10 cellular contexts compared by ENCODE assay signal in genomic region chr3:171286580-171287249, GRCh38.
DNase-seq lines count a peak whose midpoint lies in the region; ATAC-seq and TF ChIP-seq lines count a peak whose summit lies in the region.
"Had no signal": no experiment of that assay in that cellular context is flagged by ENCODE, and none has a peak within 500 bp of the region (broad histone marks: within the 10 kb centered on the region; RNA-seq: fewer than 3 reads in every experiment).

No MANE protein-coding gene starts in this region.

- no peak overlapping the region for H3K27ac ChIP-seq in CD4-positive, alpha-beta T cell (ENCODE audit: low read depth, low read length)
- H3K27ac ChIP-seq in esophagus squamous epithelium: peak overlapping the region in 1 of 4 donors; percentile 24

- H3K4me1 ChIP-seq in esophagus squamous epithelium: peaks cover 0 to 42% (median 12%) of the 10 kb centered on the region in 3 donors

- intact Hi-C loops in CD4-positive, alpha-beta T cell (cut with DNase I, micrococcal nuclease): no loop called here
- intact Hi-C loops in esophagus squamous epithelium (cut with DNase I): no loop called here

- no peak for TF ChIP-seq POLR2A in esophagus squamous epithelium (IDR thresholded peaks at IDR 0.05)

- WGBS in esophagus squamous epithelium, 2 donors: 18 to 29% methylated on average over 1 of the region's 1 CpG

- H3K4me1 Mint-ChIP-seq in CD4-positive, alpha-beta T cell (ENCODE audit: low read depth): peaks cover 62% of the 10 kb centered on the region

- peaks cover 8% of the 10 kb centered on the region for H3K36me3 Mint-ChIP-seq in CD4-positive, alpha-beta T cell (ENCODE audit: low read depth)

- POLR2A ChIA-PET in CD4-positive, alpha-beta T cell (lab: Charles Lee): interaction anchor here (1.1 kb wide), 2 partner anchors 15 to 32 kb away, joined by 3 read pairs; no protein-coding TSS in a partner anchor

- CTCF ChIA-PET in CD4-positive, alpha-beta T cell (lab: Charles Lee): no interaction called here

- H3K36me3 ChIP-seq in esophagus squamous epithelium: no peaks in the 10 kb centered on the region

- peak overlapping the region; percentile 16 for H3K27ac Mint-ChIP-seq in CD4-positive, alpha-beta T cell
- H3K27ac Mint-ChIP-seq: nephron had no signal

- no peak for DNase-seq in CD4-positive, alpha-beta T cell
- peak; percentile 70 for DNase-seq in choroid plexus epithelial cell (ENCODE audit: low read depth)
- no peak for DNase-seq in SK-N-DZ (ENCODE audit: low spot score)
- no peak for DNase-seq in NCI-H345 (lab: John Stamatoyannopoulos, UW)
- no peak for DNase-seq in esophagus squamous epithelium (lab: John Stamatoyannopoulos, UW)
- DNase-seq in SW480 (ENCODE audit: low spot score): no peak
- DNase-seq: KG1 had no signal

- peak; percentile 34 for ATAC-seq in CD4-positive, alpha-beta T cell (ENCODE audit: poor library complexity)
- ATAC-seq in GM19455 (IDR thresholded peaks at IDR 0.05; ENCODE audit: unreplicated experiment): peak; percentile 52
- peak; percentile 40 for ATAC-seq in HG03442 (IDR thresholded peaks at IDR 0.05; ENCODE audit: unreplicated experiment)

- H3K9me3 Mint-ChIP-seq in CD4-positive, alpha-beta T cell: no peaks in the 10 kb centered on the region
- H3K9me3 Mint-ChIP-seq: nephron had no signal

- no peaks in the 10 kb centered on the region for H3K9me3 ChIP-seq in CD4-positive, alpha-beta T cell (ENCODE audit: control insufficient read depth, low read length)
- H3K9me3 ChIP-seq in esophagus squamous epithelium: no peaks in the 10 kb centered on the region

- H3K4me3 ChIP-seq in choroid plexus epithelial cell (ENCODE audit: low read depth, low read length) (no peak overlapping the region), esophagus squamous epithelium (no peak overlapping the region)

- H3K4me3 Mint-ChIP-seq in CD4-positive, alpha-beta T cell: no peak overlapping the region
- H3K4me3 Mint-ChIP-seq: nephron had no signal

- no peak for TF ChIP-seq CTCF in CD4-positive, alpha-beta T cell (IDR thresholded peaks at IDR 0.05)
- no peak for TF ChIP-seq CTCF in choroid plexus epithelial cell (conservative IDR thresholded peaks at IDR 0.05; ENCODE audit: low read depth, low read length)
- no peak for TF ChIP-seq CTCF in esophagus squamous epithelium (IDR thresholded peaks at IDR 0.05)

- H3K27me3 ChIP-seq in CD4-positive, alpha-beta T cell (ENCODE audit: control insufficient read depth, insufficient read depth, low read length): no peaks in the 10 kb centered on the region
- no peaks in the 10 kb centered on the region for H3K27me3 ChIP-seq in esophagus squamous epithelium

- no peaks in the 10 kb centered on the region for H3K27me3 Mint-ChIP-seq in CD4-positive, alpha-beta T cell
